Comparison of ENCODE assay signal across 8 cellular contexts in genomic region chr9:91949946-91950664, GRCh38. TPM values are rescaled to one million over a fixed set of nuclear protein-coding genes. Genes with fewer than 3 reads are reported as not detected.
DNase-seq lines count a peak whose midpoint lies in the region; ATAC-seq and TF ChIP-seq lines count a peak whose summit lies in the region.

TSS of gene ROR2 (minus strand) at chr9:91950228.

- TF ChIP-seq POLR2A in breast epithelium (IDR thresholded peaks at IDR 0.05), result no peak

- peaks cover 33% of the 10 kb centered on the region for H3K27me3 ChIP-seq in SK-N-SH (ENCODE audit: insufficient read depth)
- H3K27me3 ChIP-seq in breast epithelium, result no peaks in the 10 kb centered on the region

- H3K79me2 ChIP-seq in SK-N-SH (ENCODE audit: insufficient read depth), result no peaks in the 10 kb centered on the region

- ATAC-seq in HG02943 (IDR thresholded peaks at IDR 0.05; ENCODE audit: low read depth, unreplicated experiment) (peak; percentile 68), HG03108 (IDR thresholded peaks at IDR 0.05; ENCODE audit: unreplicated experiment) (no peak)

- H3K27ac ChIP-seq in SK-N-SH (ENCODE audit: low read depth in 2 of 2, low read length in 1 of 2) (peak within 1 kb of the TSS in 1 of 2 experiments; percentile 79; a peak in 1 of 4 replicates), breast epithelium (peak within 1 kb of the TSS; percentile 70 to 78)

- no peak for TF ChIP-seq EP300 in SK-N-SH (IDR thresholded peaks at IDR 0.05; ENCODE audit: borderline replicate concordance in 1 of 2, low read depth in 1 of 2, low read length in 1 of 2)

- H3K9me2 ChIP-seq in SK-N-SH, result no peaks in the 10 kb centered on the region

- CTCF ChIA-PET in SK-N-SH (lab: Yijun Ruan, JAX), result interaction anchor here (0.6 to 20.1 kb wide), 72 partner anchors 11 to 1044 kb away, joined by 3 to 495 read pairs (median 5); partner anchors contain the start of gene SPTLC1

- H3K4me2 ChIP-seq in SK-N-SH, result peak within 1 kb of the TSS; percentile 55; the same call in 1 of the 2 replicates

- H3K9ac ChIP-seq in SK-N-SH, result no peak within 1 kb of the TSS

- TF ChIP-seq RAD21 in SK-N-SH (IDR thresholded peaks at IDR 0.05; ENCODE audit: low read length), result peak; percentile 67

- intact Hi-C loops in breast epithelium (cut with DNase I; ENCODE audit: low total_unique reads), result loop anchor here (10.0 kb wide), 1 partner anchor 195 kb away; no protein-coding TSS in a partner anchor

- no peaks in the 10 kb centered on the region for H3F3A ChIP-seq in SK-N-SH (replicated peaks; ENCODE audit: insufficient read depth)

- no peak within 1 kb of the TSS; the same call in 1 of the 2 replicates for H2AFZ ChIP-seq in SK-N-SH (ENCODE audit: low read depth)

- H3K4me1 ChIP-seq in SK-N-SH (ENCODE audit: control insufficient read depth in 1 of 2, insufficient read depth in 2 of 2, low read depth in 1 of 2, low read length in 1 of 2), result peaks cover 0 to 15% of the 10 kb centered on the region in 2 experiments; a peak in 2 of 4 replicates
- peaks cover 0 to 8% of the 10 kb centered on the region in 2 donors for H3K4me1 ChIP-seq in breast epithelium

- POLR2A ChIA-PET in SK-N-SH (lab: Yijun Ruan, JAX), result interaction anchor here (1.1 to 1.5 kb wide), 3 partner anchors 53 to 171 kb away, joined by 3 to 4 read pairs (median 3); no protein-coding TSS in a partner anchor

- H3K4me3 ChIP-seq in SK-N-SH (ENCODE audit: low read depth in 2 of 2, low read length in 1 of 2) (peak within 1 kb of the TSS; percentile 35 to 58), breast epithelium (peak within 1 kb of the TSS; percentile 51 to 77 (median 69))

- DNase-seq in ELR (ENCODE audit: low read depth) (peak; percentile 54), SK-N-SH (peak; percentile 96), breast epithelium (ENCODE audit: low spot score in 2 of 2) (peak; percentile 39 to 70), iris pigment epithelial cell (ENCODE audit: low read depth) (peak; percentile 61), A172 (ENCODE audit: low spot score) (no peak)
- peak; percentile 16 to 46 for DNase-seq in stimulated activated CD4-positive, alpha-beta T cell treated with anti-CD3 and anti-CD28 coated beads, Interleukin-1b, Interleukin-23, amount 100 ng/mL, for 4 hours (ENCODE audit: low read depth in 2 of 2)

- H3K9me3 ChIP-seq in SK-N-SH (no peaks in the 10 kb centered on the region), breast epithelium (peaks cover 0 to 5% of the 10 kb centered on the region in 2 donors)

- no peaks in the 10 kb centered on the region for H3K36me3 ChIP-seq in SK-N-SH (replicated peaks in 1 of 2; ENCODE audit: control insufficient read depth in 1 of 2, insufficient read depth in 2 of 2, low read length in 1 of 2)
- no peaks in the 10 kb centered on the region for H3K36me3 ChIP-seq in breast epithelium

- WGBS in SK-N-SH (ENCODE audit: low lambda C conversion rate), result 45% methylated on average over 5 of the region's 81 CpGs

- TF ChIP-seq CTCF in SK-N-SH (IDR thresholded peaks at IDR 0.05), result peak; percentile 43
- peak in 1 of 3 donors; percentile 85 for TF ChIP-seq CTCF in breast epithelium (IDR thresholded peaks at IDR 0.05)

- no peaks in the 10 kb centered on the region for H4K20me1 ChIP-seq in SK-N-SH (ENCODE audit: insufficient read depth)

TF ChIP-seq in SK-N-SH, 30 proteins besides CTCF, POLR2A, EP300 and RAD21:
- TF ChIP-seq MEF2A (IDR thresholded peaks at IDR 0.05; ENCODE audit: borderline replicate concordance, low read depth) (no peak), NRF1 (IDR thresholded peaks at IDR 0.05; ENCODE audit: low read depth, low read length) (0 out of 2 replicates have a peak, but pooled peaks have one; percentile 10), MXI1 (IDR thresholded peaks at IDR 0.05; ENCODE audit: low read depth, low read length) (0 out of 2 replicates have a peak, but pooled peaks have one; percentile 18), SMC3 (IDR thresholded peaks at IDR 0.05; ENCODE audit: low read depth, low read length) (peak; percentile 75)
TF ChIP-seq in SK-N-SH: peak in this region for 3.

RNA-seq across cellular contexts. Expression of gene ROR2, which starts in this region (rescaled TPM):
- 0.34 and 0.43 TPM in 2 replicates for polyA plus RNA-seq in SK-N-SH (2012; rRNA removed)
- polyA plus RNA-seq in SK-N-SH (2012; cell fraction: cytosol; rRNA removed), result 0.30 and 0.52 TPM in 2 replicates
- 0.43 and 1.3 TPM in 2 replicates for polyA plus RNA-seq in SK-N-SH (2012; cell fraction: nucleus; rRNA removed)
- 10 to 100 TPM in 2 of 3 donors, 1 to 10 TPM in 1; 2.1 to 25.6 (median 10.2) TPM for total RNA-seq in breast epithelium
- 0.36 TPM in 1 of 2 replicates, not detected in the other for total RNA-seq in A172 (2014; rRNA removed; shearing (Covaris generic))
